In genomic region chr6:148947621-148948444, GRCh38 we compare ENCODE assay signal across 8 cellular contexts.
DNase-seq lines count a peak whose midpoint lies in the region; ATAC-seq and TF ChIP-seq lines count a peak whose summit lies in the region.

No MANE protein-coding gene starts in this region.

- H3K27ac Mint-ChIP-seq in GM23338, result peak overlapping the region; percentile 50; the same call in 1 of the 2 replicates
- no peak overlapping the region for H3K27ac Mint-ChIP-seq in activated naive CD8-positive, alpha-beta T cell treated with anti-CD3 and anti-CD28 coated beads for 36 hours

- 37 to 38% methylated on average over 12 of the region's 12 CpGs for WGBS in heart right ventricle, 2 donors
- WGBS in psoas muscle, 3 donors, result 29 to 35% (median 32%) methylated on average over 12 of the region's 12 CpGs

- peaks cover 17% of the 10 kb centered on the region for H3K36me3 Mint-ChIP-seq in GM23338 (ENCODE audit: low read depth)
- H3K36me3 Mint-ChIP-seq in activated naive CD8-positive, alpha-beta T cell treated with anti-CD3 and anti-CD28 coated beads for 36 hours, result no peaks in the 10 kb centered on the region

- no peaks in the 10 kb centered on the region for H3K9me3 Mint-ChIP-seq in GM23338
- no peaks in the 10 kb centered on the region for H3K9me3 Mint-ChIP-seq in activated naive CD8-positive, alpha-beta T cell treated with anti-CD3 and anti-CD28 coated beads for 36 hours

- H3K9me2 ChIP-seq in GM23338 (ENCODE audit: insufficient read depth), result no peaks in the 10 kb centered on the region

- H3K9me3 ChIP-seq in heart right ventricle (no peaks in the 10 kb centered on the region), psoas muscle (no peaks in the 10 kb centered on the region)

- no peak overlapping the region for H3K4me2 ChIP-seq in GM23338

- peaks cover 5% of the 10 kb centered on the region for H3K27me3 Mint-ChIP-seq in GM23338 (ENCODE audit: insufficient read depth, low read depth, poor library complexity)
- peaks cover 6% of the 10 kb centered on the region for H3K27me3 Mint-ChIP-seq in activated naive CD8-positive, alpha-beta T cell treated with anti-CD3 and anti-CD28 coated beads for 36 hours

- H3K27me3 ChIP-seq in GM23338 (ENCODE audit: insufficient read depth) (no peaks in the 10 kb centered on the region), heart right ventricle (no peaks in the 10 kb centered on the region), psoas muscle (ENCODE audit: insufficient read depth in 3 of 3, low read length in 2 of 3) (no peaks in the 10 kb centered on the region)

- peak; percentile 49 for DNase-seq in DMS153 treated with DMSO at 0.1 percent for 48 hours (lab: John Stamatoyannopoulos, UW; ENCODE audit: unreplicated experiment)
- peak; percentile 95 for DNase-seq in GM23338 (ENCODE audit: low spot score)
- peak; percentile 83 for DNase-seq in NAMALWA (ENCODE audit: low spot score)
- peak; percentile 67 for DNase-seq in activated naive CD8-positive, alpha-beta T cell treated with anti-CD3 and anti-CD28 coated beads for 36 hours
- DNase-seq in heart right ventricle, result peak; percentile 66 to 85
- peak; percentile 77 to 83 for DNase-seq in psoas muscle

- intact Hi-C loops in heart right ventricle (cut with DNase I), result loop anchor here in 9 of 10 donors (1.0 to 5.0 kb wide), 6 partner anchors 201 to 386 kb away; partner anchors contain the start of gene UST (in 8 of the 9)
- intact Hi-C loops in psoas muscle (cut with DNase I), result loop anchor here (1.0 to 5.0 kb wide), 5 partner anchors 201 to 389 kb away; partner anchors contain the start of gene UST (in 2 of the 2)

- ATAC-seq in GM23338 (peak; percentile 97), SK-N-SH treated with all-trans-retinoic acid at 6 μM for 48 hours (peak; percentile 96), heart right ventricle (peak; percentile 83 to 94 (median 92)), psoas muscle (peak; percentile 88 to 96 (median 90)), HG03108 (IDR thresholded peaks at IDR 0.05; ENCODE audit: unreplicated experiment) (no peak)

- no peak overlapping the region for H2AFZ ChIP-seq in GM23338

- H3K79me2 ChIP-seq in GM23338 (replicated peaks; ENCODE audit: insufficient read depth), result peaks cover 21% of the 10 kb centered on the region

- H3K4me1 ChIP-seq in GM23338 (ENCODE audit: insufficient read depth) (peaks cover 14% of the 10 kb centered on the region), heart right ventricle (peaks cover 0 to 12% (median 0%) of the 10 kb centered on the region in 9 donors), psoas muscle (peaks cover 5% of the 10 kb centered on the region)

- H3K4me1 Mint-ChIP-seq in GM23338, result peaks cover 24% of the 10 kb centered on the region
- no peaks in the 10 kb centered on the region for H3K4me1 Mint-ChIP-seq in activated naive CD8-positive, alpha-beta T cell treated with anti-CD3 and anti-CD28 coated beads for 36 hours

- no peaks in the 10 kb centered on the region for H3F3A ChIP-seq in GM23338 (replicated peaks; ENCODE audit: low read depth)

- no peak overlapping the region; the same call in 2 of the 3 replicates for H3K4me3 Mint-ChIP-seq in GM23338
- no peak overlapping the region for H3K4me3 Mint-ChIP-seq in activated naive CD8-positive, alpha-beta T cell treated with anti-CD3 and anti-CD28 coated beads for 36 hours

- no peaks in the 10 kb centered on the region for H4K20me1 ChIP-seq in GM23338 (replicated peaks; ENCODE audit: insufficient read depth)

- peak; percentile 90 to 91 for TF ChIP-seq CTCF in GM23338 (conservative IDR thresholded peaks at IDR 0.05; ENCODE audit: low read depth in 2 of 2)
- TF ChIP-seq CTCF in heart right ventricle (IDR thresholded peaks at IDR 0.05), result peak; percentile 83 to 93 (median 91)
- peak; percentile 93 for TF ChIP-seq CTCF in psoas muscle (IDR thresholded peaks at IDR 0.05)

- H3K27ac ChIP-seq in GM23338 (ENCODE audit: low read depth), result peak overlapping the region; percentile 51
- H3K27ac ChIP-seq in heart right ventricle, result no peak overlapping the region
- H3K27ac ChIP-seq in psoas muscle, result no peak overlapping the region

- no peak overlapping the region for H3K4me3 ChIP-seq in GM23338
- no peak overlapping the region for H3K4me3 ChIP-seq in heart right ventricle
- no peak overlapping the region for H3K4me3 ChIP-seq in psoas muscle

- no peaks in the 10 kb centered on the region for H3K36me3 ChIP-seq in GM23338 (ENCODE audit: insufficient read depth)
- H3K36me3 ChIP-seq in heart right ventricle, result no peaks in the 10 kb centered on the region
- H3K36me3 ChIP-seq in psoas muscle (ENCODE audit: insufficient read depth in 1 of 2, low read depth in 1 of 2), result no peaks in the 10 kb centered on the region

TF ChIP-seq in GM23338, 12 proteins besides CTCF, POLR2A, EP300 and RAD21 (continues in another document):
- TF ChIP-seq ETS1 (IDR thresholded peaks at IDR 0.05) (no peak), NANOG (IDR thresholded peaks at IDR 0.05; ENCODE audit: borderline replicate concordance) (no peak), CREB1 (CRISPR knock-in tag; IDR thresholded peaks at IDR 0.05; ENCODE audit: low read depth) (no peak), EZH2phosphoT487 (IDR thresholded peaks at IDR 0.05; ENCODE audit: unreplicated experiment) (no peak), ZNF331 (CRISPR knock-in tag; IDR thresholded peaks at IDR 0.05; ENCODE audit: low read depth) (no peak), ZNF114 (CRISPR knock-in tag; IDR thresholded peaks at IDR 0.05) (no peak), STAT1 (IDR thresholded peaks at IDR 0.05; ENCODE audit: unreplicated experiment) (no peak)

TF ChIP-seq in SK-N-SH treated with all-trans-retinoic acid at 6 μM for 48 hours, 23 proteins besides CTCF, POLR2A, EP300 and RAD21 (continues in another document):
- no peak for TF ChIP-seq GLIS3 (CRISPR knock-in tag; IDR thresholded peaks at IDR 0.05)
- TF ChIP-seq POU6F1 (CRISPR knock-in tag; IDR thresholded peaks at IDR 0.05; ENCODE audit: borderline replicate concordance, low read depth), result no peak
- no peak for TF ChIP-seq ZFP3 (CRISPR knock-in tag; IDR thresholded peaks at IDR 0.05)
- no peak for TF ChIP-seq ZNF70 (CRISPR knock-in tag; IDR thresholded peaks at IDR 0.05)
- no peak for TF ChIP-seq CSDC2 (CRISPR knock-in tag; IDR thresholded peaks at IDR 0.05)
- no peak for TF ChIP-seq ISL1 (CRISPR knock-in tag; IDR thresholded peaks at IDR 0.05)
- no peak for TF ChIP-seq ZC3H10 (CRISPR knock-in tag; IDR thresholded peaks at IDR 0.05)
- no peak for TF ChIP-seq TOX (CRISPR knock-in tag; IDR thresholded peaks at IDR 0.05; ENCODE audit: borderline replicate concordance)
- TF ChIP-seq ZFP30 (CRISPR knock-in tag; IDR thresholded peaks at IDR 0.05), result no peak
- TF ChIP-seq OSR1 (CRISPR knock-in tag; IDR thresholded peaks at IDR 0.05), result no peak
- TF ChIP-seq PPARA (CRISPR knock-in tag; IDR thresholded peaks at IDR 0.05; ENCODE audit: borderline replicate concordance), result no peak
- TF ChIP-seq SNAI2 (CRISPR knock-in tag; IDR thresholded peaks at IDR 0.05), result no peak
- no peak for TF ChIP-seq ZNF565 (CRISPR knock-in tag; conservative IDR thresholded peaks at IDR 0.05; ENCODE audit: low read depth)
- no peak for TF ChIP-seq TSHZ2 (CRISPR knock-in tag; IDR thresholded peaks at IDR 0.05)
- no peak for TF ChIP-seq CREB5 (CRISPR knock-in tag; IDR thresholded peaks at IDR 0.05; ENCODE audit: low read depth)
- TF ChIP-seq ESRRG (CRISPR knock-in tag; IDR thresholded peaks at IDR 0.05), result no peak
